1 cellular context compared by ENCODE assay signal in genomic region chr12:113103756-113104450, GRCh38.
TF ChIP-seq lines count a peak whose summit lies in the region.

No MANE protein-coding gene starts in this region.

TF ChIP-seq in GM12878, 131 proteins besides CTCF, POLR2A, EP300 and RAD21 (continued from another document):
- TF ChIP-seq PRDM15 (CRISPR knock-in tag; IDR thresholded peaks at IDR 0.05) (no peak), USF1 (IDR thresholded peaks at IDR 0.05; ENCODE audit: borderline replicate concordance, extremely low read length, insufficient read depth, low read depth, low read length) (peak; percentile 78), ZSCAN29 (IDR thresholded peaks at IDR 0.05) (0 out of 2 replicates have a peak, but pooled peaks have one; percentile 37)
